ENCODE assay signal across 18 cellular contexts in genomic region chr11:638616-639323, GRCh38. TPM values are rescaled to one million over a fixed set of nuclear protein-coding genes. Genes with fewer than 3 reads are reported as not detected.
A peak's percentile ranks its signal among the peaks of the same experiment; 100 is the strongest.
DNase-seq lines count a peak whose midpoint lies in the region; ATAC-seq, FAIRE-seq and TF ChIP-seq lines count a peak whose summit lies in the region.
"Had no signal": no experiment of that assay in that cellular context is flagged by ENCODE, and none has a peak within 500 bp of the region (broad histone marks: within the 10 kb centered on the region; RNA-seq: fewer than 3 reads in every experiment).

No MANE protein-coding gene starts in this region.

- no TSS peak for BruUV-seq in HepG2 (replicated peaks; lab: Mats Ljungman, UMichigan)

- peak overlapping the region; percentile 29 for H3K27ac Mint-ChIP-seq in type B pancreatic cell
- H3K27ac Mint-ChIP-seq: dendritic cell treated with granulocyte-macrophage colony-stimulating factor and Interleukin-4, amounts not matched to agents 40 ng/mL and 50 ng/mL, for 4 days had no signal

- H3K27me3 ChIP-seq in HepG2 (ENCODE audit: control insufficient read depth in 1 of 2, insufficient read depth in 2 of 2, low read length in 2 of 2) (no peaks in the 10 kb centered on the region), right lobe of liver (no peaks in the 10 kb centered on the region)
- H3K27me3 ChIP-seq: ovary had no signal

- no peak overlapping the region for H3K4me3 ChIP-seq in HepG2 (replicated peaks in 1 of 3; ENCODE audit: insufficient read depth in 1 of 3, low read depth in 2 of 3, low read length in 3 of 3)
- no peak overlapping the region for H3K4me3 ChIP-seq in right lobe of liver
- no peak overlapping the region for H3K4me3 ChIP-seq in astrocyte of the spinal cord (ENCODE audit: low read depth, low read length)
- H3K4me3 ChIP-seq: left lung, ovary had no signal

- H3K79me2 ChIP-seq in HepG2 (ENCODE audit: insufficient read depth, low read length): no peaks in the 10 kb centered on the region

- TF ChIP-seq CTCF in HepG2 (CRISPR knock-in tag; IDR thresholded peaks at IDR 0.05): no peak
- TF ChIP-seq CTCF in right lobe of liver (IDR thresholded peaks at IDR 0.05): no peak
- no peak for TF ChIP-seq CTCF in astrocyte of the spinal cord (IDR thresholded peaks at IDR 0.05; ENCODE audit: low read depth, low read length)
- no peak for TF ChIP-seq CTCF in type B pancreatic cell (conservative IDR thresholded peaks at IDR 0.05)

- in situ Hi-C loops in HepG2 (cut with HindIII; ENCODE audit: extremely low pct_ligation_motif_present, low pct_unique_long_range_greater_than_20kb): no loop called here
- in situ Hi-C loops in astrocyte of the spinal cord (cut with HindIII; ENCODE audit: low sequenced_read_pairs): no loop called here

- no peak overlapping the region for H3K4me2 ChIP-seq in HepG2 (ENCODE audit: low read depth, low read length)

- H3K4me3 Mint-ChIP-seq in type B pancreatic cell: peak overlapping the region; percentile 74
- H3K4me3 Mint-ChIP-seq: dendritic cell treated with granulocyte-macrophage colony-stimulating factor and Interleukin-4, amounts not matched to agents 40 ng/mL and 50 ng/mL, for 4 days had no signal

- no peak overlapping the region for H2AFZ ChIP-seq in HepG2 (ENCODE audit: low read length)

- no peaks in the 10 kb centered on the region for H3K4me1 Mint-ChIP-seq in type B pancreatic cell (ENCODE audit: unreplicated experiment)

- H3K9me3 ChIP-seq in HepG2 (ENCODE audit: low read length) (no peaks in the 10 kb centered on the region), right lobe of liver (no peaks in the 10 kb centered on the region)
- H3K9me3 ChIP-seq: left lung, ovary had no signal

- peaks cover 51% of the 10 kb centered on the region for H3K27me3 Mint-ChIP-seq in type B pancreatic cell

- H3K36me3 ChIP-seq in HepG2 (replicated peaks in 1 of 2; ENCODE audit: control insufficient read depth in 1 of 2, insufficient read depth in 2 of 2, low read length in 2 of 2): peaks cover 3 to 9% of the 10 kb centered on the region in 2 experiments; a peak in 1 of 5 replicates
- no peaks in the 10 kb centered on the region for H3K36me3 ChIP-seq in right lobe of liver
- H3K36me3 ChIP-seq: ovary had no signal

- no peak overlapping the region for H3K9ac ChIP-seq in HepG2 (ENCODE audit: insufficient read depth, low read depth, low read length)

- no peak for TF ChIP-seq RAD21 in HepG2 (CRISPR knock-in tag; IDR thresholded peaks at IDR 0.05)

- CTCF ChIA-PET in HepG2 (lab: Yijun Ruan, JAX; ENCODE audit: low intra/inter-chr PET ratio, low total read pairs): no interaction called here

- no peak; a peak in 1 of 4 replicates for TF ChIP-seq POLR2A in HepG2 (IDR thresholded peaks at IDR 0.05; ENCODE audit: insufficient read depth in 1 of 2, low read depth in 2 of 2, low read length in 2 of 2)
- TF ChIP-seq POLR2A in right lobe of liver (IDR thresholded peaks at IDR 0.05): no peak

- H3K27ac ChIP-seq in HepG2 (ENCODE audit: extremely low read length, insufficient read depth, low read length): no peak overlapping the region
- no peak overlapping the region for H3K27ac ChIP-seq in right lobe of liver
- H3K27ac ChIP-seq: left lung, ovary had no signal

- ATAC-seq in HepG2 (no peak), right lobe of liver (no peak), HG02885 (IDR thresholded peaks at IDR 0.05; ENCODE audit: poor library complexity, unreplicated experiment) (no peak)
- ATAC-seq: left lung had no signal

- 96% methylated on average over 24 of the region's 27 CpGs for WGBS in HepG2 (ENCODE audit: low lambda C conversion rate)
- 68% methylated on average over 12 of the region's 27 CpGs for WGBS in right lobe of liver (ENCODE audit: insufficient coverage, low coverage, low lambda C conversion rate, missing lambda C conversion rate)

- no peak for DNase-seq in HepG2 (ENCODE audit: low spot score)
- no peak for DNase-seq in right lobe of liver
- peak; percentile 29 for DNase-seq in astrocyte of the spinal cord (ENCODE audit: low read depth, low spot score)
- peak; percentile 88 for DNase-seq in left kidney (ENCODE audit: low read depth, low spot score)
- no peak for DNase-seq in type B pancreatic cell (ENCODE audit: extremely low spot score, unreplicated experiment)
- no peak for DNase-seq in HPDE6-E6E7 (ENCODE audit: extremely low spot score)
- DNase-seq in superior temporal gyrus (ENCODE audit: extremely low spot score): no peak
- DNase-seq: activated CD4-positive, alpha-beta T cell treated with anti-CD3 and anti-CD28 coated beads for 48 hours; activated naive CD4-positive, alpha-beta T cell; left lung; NCI-H1048; stimulated activated CD8-positive, alpha-beta memory T cell treated with anti-CD3 and anti-CD28 coated beads, Interleukin-4, amount 100 ng/mL, for 48 hours had no signal

- H4K20me1 ChIP-seq in HepG2 (ENCODE audit: insufficient read depth, low read length): 0 out of 2 replicates have a peak, but pooled peaks cover 3% of the 10 kb centered on the region

- no peaks in the 10 kb centered on the region for H3K9me3 Mint-ChIP-seq in type B pancreatic cell
- H3K9me3 Mint-ChIP-seq: dendritic cell treated with granulocyte-macrophage colony-stimulating factor and Interleukin-4, amounts not matched to agents 40 ng/mL and 50 ng/mL, for 4 days had no signal

- intact Hi-C loops in HepG2 (cut with micrococcal nuclease; ENCODE audit: unreplicated experiment): no loop called here
- intact Hi-C loops in right lobe of liver (cut with DNase I): no loop called here

- FAIRE-seq in HepG2 (lab: Jason Lieb, UNC): no peak

- POLR2A ChIA-PET in HepG2 (lab: Yijun Ruan, JAX): no interaction called here

- TF ChIP-seq EP300 in HepG2 (IDR thresholded peaks at IDR 0.05; ENCODE audit: low read depth in 2 of 2, low read length in 2 of 2) (no peak), HepG2 (CRISPR knock-in tag; IDR thresholded peaks at IDR 0.05; ENCODE audit: borderline replicate concordance) (no peak)

- H3K4me1 ChIP-seq in HepG2 (ENCODE audit: insufficient read depth, low read length) (no peaks in the 10 kb centered on the region), right lobe of liver (peaks cover 0 to 9% (median 0%) of the 10 kb centered on the region in 4 donors)

- H3K36me3 Mint-ChIP-seq in type B pancreatic cell: no peaks in the 10 kb centered on the region

RNA-seq across cellular contexts. Expression of gene DRD4, which starts 1.7 kb away (rescaled TPM):
- total RNA-seq in HepG2 (2016; rRNA removed; fragmentation: Illumina TruSeq; extraction: Trizol) (0.13 TPM in 1 of 2 replicates, not detected in the other), right lobe of liver (under 1 TPM in 4 of 6 experiments, not detected in 2; 0.31 to 0.90 (median 0.41) TPM), type B pancreatic cell (ENCODE audit: low replicate concordance) (0.59 and 1.2 TPM in 2 replicates)
- total RNA-seq in HepG2 (2016; cell fraction: cytosol; rRNA removed; fragmentation: Illumina TruSeq; extraction: Trizol; ENCODE audit: low read depth): not detected in 2 replicates
- not detected in 2 replicates for total RNA-seq in HepG2 (2016; cell fraction: insoluble cytoplasmic fraction; rRNA removed; fragmentation: Illumina TruSeq; extraction: Trizol)
- total RNA-seq in HepG2 (2016; cell fraction: membrane; rRNA removed; fragmentation: Illumina TruSeq; extraction: Trizol): 0.15 TPM in 1 of 2 replicates, not detected in the other
- total RNA-seq in HepG2 (2016; cell fraction: nucleus; rRNA removed; fragmentation: Illumina TruSeq; extraction: Trizol): not detected in 2 replicates
- 0.09 TPM in 2 replicates for polyA plus RNA-seq in HepG2 (2011; rRNA removed)
- polyA plus RNA-seq in HepG2 (2011; cell fraction: cytosol; rRNA removed): 0.11 TPM in 1 of 2 replicates, not detected in the other
- 1.3 and 1.6 TPM in 2 replicates for polyA plus RNA-seq in HepG2 (2011; cell fraction: nucleus; rRNA removed)
- 0.60 and 0.79 TPM in 2 replicates for polyA plus RNA-seq in HepG2 (2012)
- 0.18 and 0.26 TPM in 2 replicates for polyA plus RNA-seq in HepG2 (2016; cell fraction: cytosol; fragmentation: Illumina TruSeq; extraction: Trizol; ENCODE audit: low read depth)
- 0.16 and 0.24 TPM in 2 replicates for polyA plus RNA-seq in HepG2 (2016; cell fraction: insoluble cytoplasmic fraction; fragmentation: Illumina TruSeq; extraction: Trizol; ENCODE audit: low read depth)
- polyA plus RNA-seq in HepG2 (2016; cell fraction: membrane; fragmentation: Illumina TruSeq; extraction: Trizol; ENCODE audit: low read depth): 0.22 and 0.28 TPM in 2 replicates
- 1.4 and 1.5 TPM in 2 replicates for polyA plus RNA-seq in HepG2 (2016; cell fraction: nucleus; fragmentation: Illumina TruSeq; extraction: Trizol; ENCODE audit: insufficient read depth, low read depth)
- 0.42 TPM in 1 of 2 replicates, not detected in the other for polyA minus RNA-seq in HepG2 (2011; rRNA and poly(A)+ RNA removed; ENCODE audit: low replicate concordance)
- not detected in 2 replicates for polyA minus RNA-seq in HepG2 (2011; cell fraction: cytosol; rRNA and poly(A)+ RNA removed)
- 0.26 and 0.50 TPM in 2 replicates for polyA minus RNA-seq in HepG2 (2011; cell fraction: nucleus; rRNA and poly(A)+ RNA removed)
- polyA plus RNA-seq: BJ had no signal

RNA-seq across cellular contexts. Expression of gene SCT, which starts 11.8 kb away (rescaled TPM):
- not detected in 2 replicates for total RNA-seq in HepG2 (2016; rRNA removed; fragmentation: Illumina TruSeq; extraction: Trizol)
- not detected in 2 replicates for total RNA-seq in HepG2 (2016; cell fraction: cytosol; rRNA removed; fragmentation: Illumina TruSeq; extraction: Trizol; ENCODE audit: low read depth)
- total RNA-seq in HepG2 (2016; cell fraction: insoluble cytoplasmic fraction; rRNA removed; fragmentation: Illumina TruSeq; extraction: Trizol): not detected in 2 replicates
- not detected in 2 replicates for total RNA-seq in HepG2 (2016; cell fraction: membrane; rRNA removed; fragmentation: Illumina TruSeq; extraction: Trizol)
- total RNA-seq in HepG2 (2016; cell fraction: nucleus; rRNA removed; fragmentation: Illumina TruSeq; extraction: Trizol): not detected in 2 replicates
- polyA plus RNA-seq in HepG2 (2011; rRNA removed): not detected in 2 replicates
- polyA plus RNA-seq in HepG2 (2011; cell fraction: cytosol; rRNA removed): not detected in 2 replicates
- not detected in 2 replicates for polyA plus RNA-seq in HepG2 (2011; cell fraction: nucleus; rRNA removed)
- not detected in 2 replicates for polyA plus RNA-seq in HepG2 (2012)
- polyA plus RNA-seq in HepG2 (2016; cell fraction: cytosol; fragmentation: Illumina TruSeq; extraction: Trizol; ENCODE audit: low read depth): not detected in 2 replicates
- polyA plus RNA-seq in HepG2 (2016; cell fraction: insoluble cytoplasmic fraction; fragmentation: Illumina TruSeq; extraction: Trizol; ENCODE audit: low read depth): not detected in 2 replicates
- polyA plus RNA-seq in HepG2 (2016; cell fraction: membrane; fragmentation: Illumina TruSeq; extraction: Trizol; ENCODE audit: low read depth): not detected in 2 replicates
- polyA plus RNA-seq in HepG2 (2016; cell fraction: nucleus; fragmentation: Illumina TruSeq; extraction: Trizol; ENCODE audit: insufficient read depth, low read depth): not detected in 2 replicates
- polyA minus RNA-seq in HepG2 (2011; rRNA and poly(A)+ RNA removed; ENCODE audit: low replicate concordance): not detected in 2 replicates
- polyA minus RNA-seq in HepG2 (2011; cell fraction: cytosol; rRNA and poly(A)+ RNA removed): not detected in 2 replicates
- polyA minus RNA-seq in HepG2 (2011; cell fraction: nucleus; rRNA and poly(A)+ RNA removed): not detected in 2 replicates
- total RNA-seq in right lobe of liver: not detected
- 3.1 and 15.3 TPM in 2 replicates for total RNA-seq in type B pancreatic cell (ENCODE audit: low replicate concordance)
- total RNA-seq: HT1080, left lung, OCI-LY7, ovary had no signal
- polyA plus RNA-seq: BJ had no signal

RNA-seq across cellular contexts. Expression of gene CDHR5, which starts 14.0 kb away (rescaled TPM):
- total RNA-seq in HepG2 (2016; rRNA removed; fragmentation: Illumina TruSeq; extraction: Trizol) (0.21 and 0.46 TPM in 2 replicates), right lobe of liver (100 to 1,000 TPM in 2 of 6 experiments, 10 to 100 TPM in 4; 59.4 to 162 (median 80.7) TPM), type B pancreatic cell (ENCODE audit: low replicate concordance) (7.1 and 23.0 TPM in 2 replicates)
- 0.09 TPM in 1 of 2 replicates, not detected in the other for total RNA-seq in HepG2 (2016; cell fraction: cytosol; rRNA removed; fragmentation: Illumina TruSeq; extraction: Trizol; ENCODE audit: low read depth)
- 0.52 TPM in 1 of 2 replicates, not detected in the other for total RNA-seq in HepG2 (2016; cell fraction: insoluble cytoplasmic fraction; rRNA removed; fragmentation: Illumina TruSeq; extraction: Trizol)
- total RNA-seq in HepG2 (2016; cell fraction: membrane; rRNA removed; fragmentation: Illumina TruSeq; extraction: Trizol): 0.25 and 0.52 TPM in 2 replicates
- 0.65 and 0.72 TPM in 2 replicates for total RNA-seq in HepG2 (2016; cell fraction: nucleus; rRNA removed; fragmentation: Illumina TruSeq; extraction: Trizol)
- 0.68 and 0.71 TPM in 2 replicates for polyA plus RNA-seq in HepG2 (2011; rRNA removed)
- polyA plus RNA-seq in HepG2 (2011; cell fraction: cytosol; rRNA removed): 0.19 and 0.67 TPM in 2 replicates
- polyA plus RNA-seq in HepG2 (2011; cell fraction: nucleus; rRNA removed): 1.8 and 3.5 TPM in 2 replicates
- polyA plus RNA-seq in HepG2 (2012): 0.37 and 0.71 TPM in 2 replicates
- polyA plus RNA-seq in HepG2 (2016; cell fraction: cytosol; fragmentation: Illumina TruSeq; extraction: Trizol; ENCODE audit: low read depth): 0.06 and 0.12 TPM in 2 replicates
- 0.70 and 0.90 TPM in 2 replicates for polyA plus RNA-seq in HepG2 (2016; cell fraction: insoluble cytoplasmic fraction; fragmentation: Illumina TruSeq; extraction: Trizol; ENCODE audit: low read depth)
- 0.11 and 0.40 TPM in 2 replicates for polyA plus RNA-seq in HepG2 (2016; cell fraction: membrane; fragmentation: Illumina TruSeq; extraction: Trizol; ENCODE audit: low read depth)
- polyA plus RNA-seq in HepG2 (2016; cell fraction: nucleus; fragmentation: Illumina TruSeq; extraction: Trizol; ENCODE audit: insufficient read depth, low read depth): 3.1 and 3.6 TPM in 2 replicates
- polyA minus RNA-seq in HepG2 (2011; rRNA and poly(A)+ RNA removed; ENCODE audit: low replicate concordance): 0.62 TPM in 1 of 2 replicates, not detected in the other
- polyA minus RNA-seq in HepG2 (2011; cell fraction: cytosol; rRNA and poly(A)+ RNA removed): 0.40 TPM in 1 of 2 replicates, not detected in the other
- polyA minus RNA-seq in HepG2 (2011; cell fraction: nucleus; rRNA and poly(A)+ RNA removed): 0.26 and 0.75 TPM in 2 replicates
- total RNA-seq: HT1080, left lung, OCI-LY7 had no signal
- polyA plus RNA-seq: BJ had no signal

RNA-seq across cellular contexts. Expression of gene IRF7, which starts 23.0 kb away (rescaled TPM):
- not detected in 2 replicates for total RNA-seq in HepG2 (2016; rRNA removed; fragmentation: Illumina TruSeq; extraction: Trizol)
- total RNA-seq in HepG2 (2016; cell fraction: cytosol; rRNA removed; fragmentation: Illumina TruSeq; extraction: Trizol; ENCODE audit: low read depth): not detected in 2 replicates
- not detected in 2 replicates for total RNA-seq in HepG2 (2016; cell fraction: insoluble cytoplasmic fraction; rRNA removed; fragmentation: Illumina TruSeq; extraction: Trizol)
- total RNA-seq in HepG2 (2016; cell fraction: membrane; rRNA removed; fragmentation: Illumina TruSeq; extraction: Trizol): not detected in 2 replicates
- not detected in 2 replicates for total RNA-seq in HepG2 (2016; cell fraction: nucleus; rRNA removed; fragmentation: Illumina TruSeq; extraction: Trizol)
- polyA plus RNA-seq in HepG2 (2011; rRNA removed): 0.04 TPM in 1 of 2 replicates, not detected in the other
- polyA plus RNA-seq in HepG2 (2011; cell fraction: cytosol; rRNA removed): 0.03 TPM in 1 of 2 replicates, not detected in the other
- 0.47 and 0.69 TPM in 2 replicates for polyA plus RNA-seq in HepG2 (2011; cell fraction: nucleus; rRNA removed)
- polyA plus RNA-seq in HepG2 (2012): 0.42 and 0.91 TPM in 2 replicates
- not detected in 2 replicates for polyA plus RNA-seq in HepG2 (2016; cell fraction: cytosol; fragmentation: Illumina TruSeq; extraction: Trizol; ENCODE audit: low read depth)
- not detected in 2 replicates for polyA plus RNA-seq in HepG2 (2016; cell fraction: insoluble cytoplasmic fraction; fragmentation: Illumina TruSeq; extraction: Trizol; ENCODE audit: low read depth)
- not detected in 2 replicates for polyA plus RNA-seq in HepG2 (2016; cell fraction: membrane; fragmentation: Illumina TruSeq; extraction: Trizol; ENCODE audit: low read depth)
- not detected in 2 replicates for polyA plus RNA-seq in HepG2 (2016; cell fraction: nucleus; fragmentation: Illumina TruSeq; extraction: Trizol; ENCODE audit: insufficient read depth, low read depth)
- 3.8 TPM in 1 of 2 replicates, not detected in the other for polyA minus RNA-seq in HepG2 (2011; rRNA and poly(A)+ RNA removed; ENCODE audit: low replicate concordance)
- not detected in 2 replicates for polyA minus RNA-seq in HepG2 (2011; cell fraction: cytosol; rRNA and poly(A)+ RNA removed)
- not detected in 2 replicates for polyA minus RNA-seq in HepG2 (2011; cell fraction: nucleus; rRNA and poly(A)+ RNA removed)
- 10 to 100 TPM; 27.3 to 72.8 (median 47.7) TPM for total RNA-seq in right lobe of liver
- total RNA-seq in type B pancreatic cell (ENCODE audit: low replicate concordance): 16.4 and 20.5 TPM in 2 replicates
- total RNA-seq: HT1080 had no signal

RNA-seq across cellular contexts. Expression of gene DEAF1, which starts 56.3 kb away (rescaled TPM):
- total RNA-seq in HepG2 (2016; rRNA removed; fragmentation: Illumina TruSeq; extraction: Trizol) (18.2 and 29.6 TPM in 2 replicates), right lobe of liver (10 to 100 TPM; 11.3 to 17.9 (median 14.0) TPM), type B pancreatic cell (ENCODE audit: low replicate concordance) (41.0 and 48.1 TPM in 2 replicates)
- total RNA-seq in HepG2 (2016; cell fraction: cytosol; rRNA removed; fragmentation: Illumina TruSeq; extraction: Trizol; ENCODE audit: low read depth): 52.0 and 58.7 TPM in 2 replicates
- total RNA-seq in HepG2 (2016; cell fraction: insoluble cytoplasmic fraction; rRNA removed; fragmentation: Illumina TruSeq; extraction: Trizol): 20.8 and 32.8 TPM in 2 replicates
- total RNA-seq in HepG2 (2016; cell fraction: membrane; rRNA removed; fragmentation: Illumina TruSeq; extraction: Trizol): 63.0 and 70.8 TPM in 2 replicates
- total RNA-seq in HepG2 (2016; cell fraction: nucleus; rRNA removed; fragmentation: Illumina TruSeq; extraction: Trizol): 23.5 and 24.2 TPM in 2 replicates
- 22.3 and 31.6 TPM in 2 replicates for polyA plus RNA-seq in HepG2 (2011; rRNA removed)
- polyA plus RNA-seq in HepG2 (2011; cell fraction: cytosol; rRNA removed): 18.7 and 21.9 TPM in 2 replicates
- 48.8 and 50.2 TPM in 2 replicates for polyA plus RNA-seq in HepG2 (2011; cell fraction: nucleus; rRNA removed)
- polyA plus RNA-seq in HepG2 (2012): 24.8 and 28.9 TPM in 2 replicates
- polyA plus RNA-seq in HepG2 (2016; cell fraction: cytosol; fragmentation: Illumina TruSeq; extraction: Trizol; ENCODE audit: low read depth): 54.2 and 64.1 TPM in 2 replicates
- 20.0 and 24.6 TPM in 2 replicates for polyA plus RNA-seq in HepG2 (2016; cell fraction: insoluble cytoplasmic fraction; fragmentation: Illumina TruSeq; extraction: Trizol; ENCODE audit: low read depth)
- 53.8 and 73.1 TPM in 2 replicates for polyA plus RNA-seq in HepG2 (2016; cell fraction: membrane; fragmentation: Illumina TruSeq; extraction: Trizol; ENCODE audit: low read depth)
- polyA plus RNA-seq in HepG2 (2016; cell fraction: nucleus; fragmentation: Illumina TruSeq; extraction: Trizol; ENCODE audit: insufficient read depth, low read depth): 41.0 and 44.0 TPM in 2 replicates
- polyA minus RNA-seq in HepG2 (2011; rRNA and poly(A)+ RNA removed; ENCODE audit: low replicate concordance): 25.5 and 31.1 TPM in 2 replicates
- polyA minus RNA-seq in HepG2 (2011; cell fraction: cytosol; rRNA and poly(A)+ RNA removed): 12.7 and 21.4 TPM in 2 replicates
- polyA minus RNA-seq in HepG2 (2011; cell fraction: nucleus; rRNA and poly(A)+ RNA removed): 27.7 and 32.9 TPM in 2 replicates

Comparison
In these comparisons a context has a peak if more than half of its experiments do, and no peak if none do; other contexts are left out.
1. DNase-seq: peak in astrocyte of the spinal cord (single experiment) and left kidney (single experiment); none in HepG2 (single experiment), right lobe of liver (0 of 3), type B pancreatic cell (single experiment), HPDE6-E6E7 (single experiment) and superior temporal gyrus (single experiment).